ENCODE assay signal across 13 cellular contexts in genomic region chr15:36831125-36831914, GRCh38.
A peak's percentile ranks its signal among the peaks of the same experiment; 100 is the strongest.
DNase-seq lines count a peak whose midpoint lies in the region; ATAC-seq, FAIRE-seq and TF ChIP-seq lines count a peak whose summit lies in the region.
"Had no signal": no experiment of that assay in that cellular context is flagged by ENCODE, and none has a peak within 500 bp of the region (broad histone marks: within the 10 kb centered on the region; RNA-seq: fewer than 3 reads in every experiment).

No MANE protein-coding gene starts in this region.

- H3K4me3 Mint-ChIP-seq in Calu3 (ENCODE audit: low read depth, unreplicated experiment) = no peak overlapping the region
- H3K4me3 Mint-ChIP-seq: natural killer cell had no signal

- no peak overlapping the region for H3K27ac Mint-ChIP-seq in Calu3 (ENCODE audit: unreplicated experiment)
- H3K27ac Mint-ChIP-seq: natural killer cell had no signal

- intact Hi-C loops in Calu3 (cut with micrococcal nuclease; ENCODE audit: unreplicated experiment) (no loop called here), mucosa of descending colon (cut with DNase I, micrococcal nuclease) (no loop called here), stomach (cut with DNase I; ENCODE audit: low total_unique reads) (no loop called here)

- H3K27ac ChIP-seq in stomach = no peak overlapping the region

- DNase-seq in Calu3 (peak; percentile 34), amniotic stem cell (lab: John Stamatoyannopoulos, UW) (peak; percentile 16), D721Med (ENCODE audit: insufficient read length, low spot score) (no peak), mucosa of descending colon (no peak), stomach (no peak), anterior cingulate cortex (lab: John Stamatoyannopoulos, UW) (no peak)
- DNase-seq: activated CD4-positive, alpha-beta T cell treated with anti-CD3 and anti-CD28 coated beads, Interleukin-2, amount 50 U/mL, for 1 hour; Caco-2; natural killer cell; stimulated activated naive CD4-positive, alpha-beta T cell treated with Interleukin-2 at 50 U/mL for 16 hours had no signal

- no peak for TF ChIP-seq POLR2A in stomach (IDR thresholded peaks at IDR 0.05)

- BruUV-seq in Calu3 (replicated peaks; lab: Mats Ljungman, UMichigan) = no TSS peak

- no peaks in the 10 kb centered on the region for H3K27me3 Mint-ChIP-seq in Calu3 (ENCODE audit: unreplicated experiment)

- no peaks in the 10 kb centered on the region for H3K9me3 Mint-ChIP-seq in Calu3 (ENCODE audit: low read depth, unreplicated experiment)

- H3K36me3 Mint-ChIP-seq in Calu3 (ENCODE audit: insufficient read depth, unreplicated experiment) = no peaks in the 10 kb centered on the region
- H3K36me3 Mint-ChIP-seq: natural killer cell had no signal

- 80 to 87% (median 84%) methylated on average over 2 of the region's 2 CpGs for WGBS in stomach, 5 donors

- H3K36me3 ChIP-seq in mucosa of descending colon (ENCODE audit: low read depth) (no peaks in the 10 kb centered on the region), stomach (no peaks in the 10 kb centered on the region)

- no peaks in the 10 kb centered on the region for H3K27me3 ChIP-seq in stomach

- no peak for TF ChIP-seq EP300 in stomach (IDR thresholded peaks at IDR 0.05)

- H3K4me3 ChIP-seq in mucosa of descending colon = no peak overlapping the region
- H3K4me3 ChIP-seq in stomach = no peak overlapping the region

- TF ChIP-seq CTCF in Calu3 (IDR thresholded peaks at IDR 0.05; ENCODE audit: unreplicated experiment) (no peak), D721Med (IDR thresholded peaks at IDR 0.05; ENCODE audit: insufficient read depth, missing control alignments) (no peak), mucosa of descending colon (IDR thresholded peaks at IDR 0.05) (no peak), stomach (IDR thresholded peaks at IDR 0.05) (no peak)

- FAIRE-seq in D721Med (lab: Jason Lieb, UNC) = no peak
- FAIRE-seq: endometrium had no signal

- CTCF ChIA-PET in Calu3 (lab: Charles Lee) = no interaction called here

- H3K4me1 Mint-ChIP-seq in Calu3 (ENCODE audit: low read depth, unreplicated experiment) = no peaks in the 10 kb centered on the region
- H3K4me1 Mint-ChIP-seq: natural killer cell had no signal

- peak; percentile 97 for ATAC-seq in GM19452 (IDR thresholded peaks at IDR 0.05; ENCODE audit: unreplicated experiment)
- peak; percentile 96 for ATAC-seq in HG03095 (IDR thresholded peaks at IDR 0.05; ENCODE audit: unreplicated experiment)
- ATAC-seq in mucosa of descending colon = no peak
- ATAC-seq: natural killer cell had no signal

- no peaks in the 10 kb centered on the region for H3K9me3 ChIP-seq in mucosa of descending colon
- no peaks in the 10 kb centered on the region for H3K9me3 ChIP-seq in stomach
- H3K9me3 ChIP-seq: Caco-2 had no signal

- H3K4me1 ChIP-seq in mucosa of descending colon (ENCODE audit: low read depth) (no peaks in the 10 kb centered on the region), stomach (no peaks in the 10 kb centered on the region)
- H3K4me1 ChIP-seq: Caco-2 had no signal

Comparison
In these comparisons a context has a peak if more than half of its experiments do, and no peak if none do; other contexts are left out.
1. DNase-seq: peak in Calu3 (single experiment) and amniotic stem cell (single experiment); none in D721Med (single experiment), mucosa of descending colon (0 of 3), stomach (single experiment) and anterior cingulate cortex (0 of 58).